ENCODE assay signal across 18 cellular contexts in the genomic region with DNA sequence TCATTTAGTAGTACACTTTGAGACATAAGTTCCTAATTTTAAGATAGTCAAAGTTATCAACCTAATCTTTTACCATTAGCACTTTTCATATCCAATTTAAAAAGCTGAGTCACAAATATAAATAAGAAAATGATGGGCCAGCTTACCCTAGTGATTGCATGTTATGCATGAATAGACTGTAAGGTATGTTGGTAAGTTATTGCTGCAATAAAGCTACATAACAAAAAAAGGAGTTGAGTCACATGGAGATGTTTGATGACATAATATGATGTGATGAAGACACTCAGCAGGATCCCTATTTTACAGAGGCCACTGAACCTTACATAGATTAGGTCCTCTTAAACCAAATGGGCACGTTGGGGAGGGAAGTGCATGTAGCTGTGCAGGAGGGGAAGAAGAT.
A peak's percentile ranks its signal among the peaks of the same experiment; 100 is the strongest.
DNase-seq lines count a peak whose midpoint lies in the region; TF ChIP-seq lines count a peak whose summit lies in the region.
"Had no signal": no experiment of that assay in that cellular context is flagged by ENCODE, and none has a peak within 500 bp of the region (broad histone marks: within the 10 kb centered on the region; RNA-seq: fewer than 3 reads in every experiment).

No MANE protein-coding gene starts in this region.

- no peak overlapping the region for H3K4me3 ChIP-seq in astrocyte of the spinal cord (ENCODE audit: low read depth, low read length)
- no peak overlapping the region for H3K4me3 ChIP-seq in mesenchymal stem cell (ENCODE audit: insufficient read depth in 1 of 2, low read depth in 1 of 2, low read length in 2 of 2)
- no peak overlapping the region for H3K4me3 ChIP-seq in HAP-1
- H3K4me3 ChIP-seq in MM.1S (ENCODE audit: low read length), result no peak overlapping the region
- H3K4me3 ChIP-seq: BLaER1 treated with 17β-estradiol and CSF1 and Interleukin-3, amounts not matched to agents 10 nM and 100 nM had no signal

- H3K9me3 ChIP-seq in mesenchymal stem cell (ENCODE audit: control insufficient read depth, low read length) (peaks cover 27% of the 10 kb centered on the region), HAP-1 (no peaks in the 10 kb centered on the region; the same call in 1 of the 2 replicates), MM.1S (replicated peaks; ENCODE audit: insufficient read depth, low read length) (no peaks in the 10 kb centered on the region)

- H3K79me2 ChIP-seq in MM.1S (ENCODE audit: low read length), result no peaks in the 10 kb centered on the region

- no peaks in the 10 kb centered on the region for H4K20me1 ChIP-seq in MM.1S (ENCODE audit: insufficient read depth, low read length)
- H4K20me1 ChIP-seq: BLaER1 treated with 17β-estradiol and CSF1 and Interleukin-3, amounts not matched to agents 10 nM and 100 nM had no signal

- H3K23ac ChIP-seq in mesenchymal stem cell (ENCODE audit: low read length in 2 of 2), result no peak overlapping the region

- H4K91ac ChIP-seq in mesenchymal stem cell (ENCODE audit: low read length), result peak overlapping the region; percentile 14

- no peak overlapping the region for H2BK120ac ChIP-seq in mesenchymal stem cell (ENCODE audit: low read depth, low read length)

- H3K4me2 ChIP-seq in mesenchymal stem cell (ENCODE audit: low read length, poor library complexity, severe bottlenecking) (no peak overlapping the region), MM.1S (ENCODE audit: low read depth, low read length) (no peak overlapping the region)
- H3K4me2 ChIP-seq: BLaER1 treated with 17β-estradiol and CSF1 and Interleukin-3, amounts not matched to agents 10 nM and 100 nM had no signal

- no peak overlapping the region for H2BK15ac ChIP-seq in mesenchymal stem cell (ENCODE audit: low read depth, poor library complexity, severe bottlenecking)

- H3K27ac ChIP-seq in epithelial cell of prostate, result no peak overlapping the region
- no peak overlapping the region for H3K27ac ChIP-seq in mesenchymal stem cell (ENCODE audit: low read length, poor library complexity, severe bottlenecking)
- H3K27ac ChIP-seq in MM.1S (ENCODE audit: low read length), result no peak overlapping the region
- H3K27ac ChIP-seq: BLaER1 treated with 17β-estradiol and CSF1 and Interleukin-3, amounts not matched to agents 10 nM and 100 nM; HL-60 had no signal

- no peaks in the 10 kb centered on the region for H3K4me1 ChIP-seq in mesenchymal stem cell (ENCODE audit: control insufficient read depth, insufficient read depth, low read depth, low read length)
- H3K4me1 ChIP-seq in HAP-1, result peaks cover 5% of the 10 kb centered on the region
- H3K4me1 ChIP-seq in MM.1S (ENCODE audit: low read length), result no peaks in the 10 kb centered on the region
- H3K4me1 ChIP-seq: BLaER1 treated with 17β-estradiol and CSF1 and Interleukin-3, amounts not matched to agents 10 nM and 100 nM had no signal

- no peak overlapping the region for H4K8ac ChIP-seq in mesenchymal stem cell (ENCODE audit: low read length)

- no peak overlapping the region for H3K14ac ChIP-seq in mesenchymal stem cell (ENCODE audit: low read length in 2 of 2)

- H3F3A ChIP-seq in MM.1S (ENCODE audit: insufficient read depth, low read length), result no peaks in the 10 kb centered on the region

- in situ Hi-C loops in astrocyte of the spinal cord (cut with HindIII; ENCODE audit: low sequenced_read_pairs), result no loop called here
- in situ Hi-C loops in HAP-1 (cut with MboI; ENCODE audit: low sequenced_read_pairs), result no loop called here

- WGBS in mesenchymal stem cell, result 22% methylated on average over 1 of the region's 1 CpG

- TF ChIP-seq CTCF in astrocyte of the spinal cord (IDR thresholded peaks at IDR 0.05; ENCODE audit: low read depth, low read length), result no peak
- TF ChIP-seq CTCF in MM.1S (IDR thresholded peaks at IDR 0.05; ENCODE audit: low read length), result no peak

- no peak overlapping the region for H3K9ac ChIP-seq in mesenchymal stem cell (ENCODE audit: low read length)
- H3K9ac ChIP-seq in MM.1S (ENCODE audit: low read length), result no peak overlapping the region
- H3K9ac ChIP-seq: BLaER1 treated with 17β-estradiol and CSF1 and Interleukin-3, amounts not matched to agents 10 nM and 100 nM had no signal

- no peaks in the 10 kb centered on the region for H3K36me3 ChIP-seq in mesenchymal stem cell (ENCODE audit: control insufficient read depth in 1 of 2, insufficient read depth in 2 of 2, low read depth in 1 of 2, low read length in 2 of 2)
- H3K36me3 ChIP-seq in HAP-1 (replicated peaks), result no peaks in the 10 kb centered on the region
- no peaks in the 10 kb centered on the region for H3K36me3 ChIP-seq in MM.1S (replicated peaks; ENCODE audit: insufficient read depth, low read length)
- H3K36me3 ChIP-seq: BLaER1 treated with 17β-estradiol and CSF1 and Interleukin-3, amounts not matched to agents 10 nM and 100 nM had no signal

- H3K27me3 ChIP-seq in mesenchymal stem cell (ENCODE audit: control insufficient read depth in 1 of 2, insufficient read depth in 1 of 2, low read length in 2 of 2) (no peaks in the 10 kb centered on the region), HAP-1 (ENCODE audit: low read depth) (no peaks in the 10 kb centered on the region), MM.1S (replicated peaks; ENCODE audit: insufficient read depth, low read length) (no peaks in the 10 kb centered on the region)
- H3K27me3 ChIP-seq: BLaER1 treated with 17β-estradiol and CSF1 and Interleukin-3, amounts not matched to agents 10 nM and 100 nM had no signal

- no peaks in the 10 kb centered on the region for H3K9me2 ChIP-seq in MM.1S (replicated peaks; ENCODE audit: insufficient read depth, low read length)

- H2AK5ac ChIP-seq in mesenchymal stem cell (ENCODE audit: low read length, severe bottlenecking), result no peak overlapping the region

- no peak overlapping the region for H2BK12ac ChIP-seq in mesenchymal stem cell (ENCODE audit: low read length in 2 of 2)

- no peak overlapping the region for H2BK5ac ChIP-seq in mesenchymal stem cell (ENCODE audit: low read depth, low read length, poor library complexity, severe bottlenecking)

- no peaks in the 10 kb centered on the region for H3K79me1 ChIP-seq in mesenchymal stem cell (replicated peaks; ENCODE audit: low read length, poor library complexity, severe bottlenecking)

- DNase-seq in HS-5 (ENCODE audit: low read depth), result peak; percentile 42
- DNase-seq in astrocyte of the spinal cord (ENCODE audit: low read depth, low spot score), result peak; percentile 8
- peak; percentile 33 for DNase-seq in epithelial cell of prostate (ENCODE audit: low read depth, low spot score)
- no peak for DNase-seq in mesenchymal stem cell
- no peak for DNase-seq in HAP-1 (ENCODE audit: low spot score in 2 of 2)
- no peak for DNase-seq in MM.1S
- DNase-seq in NCI-H510A treated with DMSO at 0.1 percent for 48 hours (lab: John Stamatoyannopoulos, UW), result no peak
- DNase-seq: CD8-positive, alpha-beta T cell; COR-L47; DMS 273 treated with DMSO at 0.1 percent for 48 hours; DMS53; DND-41; EL; GOT3; H9; KG1 had no signal

- H3K4ac ChIP-seq in mesenchymal stem cell (ENCODE audit: low read depth in 1 of 2, low read length in 2 of 2), result no peak overlapping the region

- no peak overlapping the region for H3K18ac ChIP-seq in mesenchymal stem cell (ENCODE audit: low read depth in 1 of 2, low read length in 2 of 2)

- H2AFZ ChIP-seq in mesenchymal stem cell (ENCODE audit: low read depth, low read length), result no peak overlapping the region
- no peak overlapping the region for H2AFZ ChIP-seq in MM.1S (ENCODE audit: low read length)

Comparison
In these comparisons a context has a peak if more than half of its experiments do, and no peak if none do; other contexts are left out.
1. DNase-seq: peak in HS-5 (single experiment), astrocyte of the spinal cord (single experiment) and epithelial cell of prostate (single experiment); none in mesenchymal stem cell (single experiment), HAP-1 (0 of 2), MM.1S (single experiment) and NCI-H510A treated with DMSO at 0.1 percent for 48 hours (single experiment).